ENCODE assay signal across 8 cellular contexts in genomic region chr2:62456721-62457539, GRCh38. TPM values are rescaled to one million over a fixed set of nuclear protein-coding genes. Genes with fewer than 3 reads are reported as not detected.
A peak's percentile ranks its signal among the peaks of the same experiment; 100 is the strongest.
DNase-seq lines count a peak whose midpoint lies in the region; ATAC-seq and TF ChIP-seq lines count a peak whose summit lies in the region.

No MANE protein-coding gene starts in this region.

- no peaks in the 10 kb centered on the region for H3K27me3 ChIP-seq in testis

- peak overlapping the region; percentile 21 to 73 for H3K27ac ChIP-seq in testis

- H3K4me3 ChIP-seq in testis, result peak overlapping the region; percentile 65 to 76

- TF ChIP-seq EP300 in Ishikawa (IDR thresholded peaks at IDR 0.05; ENCODE audit: borderline replicate concordance), result no peak

- peak; percentile 92 for DNase-seq in ELF-1 (ENCODE audit: low read depth, low spot score)
- DNase-seq in SK-N-DZ (ENCODE audit: low spot score), result peak; percentile 76
- DNase-seq in activated naive CD4-positive, alpha-beta T cell treated with anti-CD3 and anti-CD28 coated beads, Interleukin-2, amount 50 U/mL, for 16 hours, result peak; percentile 68
- peak; percentile 42 for DNase-seq in globus pallidus (ENCODE audit: low spot score)
- DNase-seq in occipital lobe (lab: John Stamatoyannopoulos, UW), result peak; percentile 49
- peak; percentile 71 for DNase-seq in testis

- peak; percentile 84 for ATAC-seq in GM21717 (IDR thresholded peaks at IDR 0.05; ENCODE audit: unreplicated experiment)

- peak; percentile 90 for TF ChIP-seq RAD21 in Ishikawa (IDR thresholded peaks at IDR 0.05; ENCODE audit: low read depth)

- H3K36me3 ChIP-seq in testis (ENCODE audit: low read depth, missing control alignments), result no peaks in the 10 kb centered on the region

- peaks cover 9% of the 10 kb centered on the region for H3K4me1 ChIP-seq in testis

- no peak for TF ChIP-seq POLR2A in testis (IDR thresholded peaks at IDR 0.05)

- TF ChIP-seq CTCF in testis (IDR thresholded peaks at IDR 0.05), result peak; percentile 90 to 94 (median 93)

- H3K9me3 ChIP-seq in testis, result no peaks in the 10 kb centered on the region

- WGBS in testis, 2 donors, result 3 to 6% methylated on average over 28 to 44 of the region's 52 CpGs

- intact Hi-C loops in testis (cut with DNase I; ENCODE audit: low total_unique reads), result no loop called here

TF ChIP-seq in Ishikawa, 13 proteins besides CTCF, POLR2A, EP300 and RAD21:
- TF ChIP-seq MAX (IDR thresholded peaks at IDR 0.05) (peak; percentile 41), CEBPB (IDR thresholded peaks at IDR 0.05) (no peak), TCF12 (IDR thresholded peaks at IDR 0.05; ENCODE audit: low read depth) (no peak; the same call in 1 of the 2 replicates), EGR1 (IDR thresholded peaks at IDR 0.05) (no peak), ZBTB7A (IDR thresholded peaks at IDR 0.05; ENCODE audit: low read depth) (peak; percentile 93), YY1 (IDR thresholded peaks at IDR 0.05; ENCODE audit: low read depth) (no peak; the same call in 1 of the 2 replicates), NFIC (IDR thresholded peaks at IDR 0.05) (peak; percentile 34; the same call in 1 of the 2 replicates), CREB1 (IDR thresholded peaks at IDR 0.05; ENCODE audit: low read depth) (no peak), USF1 (IDR thresholded peaks at IDR 0.05) (no peak), TEAD4 (IDR thresholded peaks at IDR 0.05) (no peak), FOXM1 (IDR thresholded peaks at IDR 0.05; ENCODE audit: borderline replicate concordance, low read depth) (no peak), TAF1 (IDR thresholded peaks at IDR 0.05; ENCODE audit: low read depth) (no peak), REST (IDR thresholded peaks at IDR 0.05; ENCODE audit: low read depth) (no peak)

RNA-seq across cellular contexts. Expression of gene TMEM17, which starts 49.1 kb away (rescaled TPM):
- polyA plus RNA-seq in SK-N-DZ (2014; cell fraction: cytosol; rRNA removed), result 2.4 and 3.5 TPM in 2 replicates
- polyA plus RNA-seq in SK-N-DZ (2014; cell fraction: nucleus; rRNA removed), result 1.1 and 4.4 TPM in 2 replicates
- total RNA-seq in occipital lobe (6.4 TPM), testis (1 to 10 TPM; 6.6 to 6.7 TPM)
- polyA plus RNA-seq in testis (ENCODE audit: insufficient read depth, low read depth, low replicate concordance), result 7.8 TPM

Comparison
In these comparisons a context has a peak if more than half of its experiments do, and no peak if none do; other contexts are left out.
1. Peak in every context shown above with its lines: DNase-seq, ATAC-seq, H3K4me3 ChIP-seq and H3K27ac ChIP-seq.
2. DNase-seq: peak in every context shown above with its lines; median percentile 92 in ELF-1; 76 in SK-N-DZ; 71 in testis; 68 in activated naive CD4-positive, alpha-beta T cell treated with anti-CD3 and anti-CD28 coated beads, Interleukin-2, amount 50 U/mL, for 16 hours; 49 in occipital lobe; 42 in globus pallidus.